In genomic region chr4:8855781-8856245, GRCh38 we compare ENCODE assay signal across 22 cellular contexts. TPM values are rescaled to one million over a fixed set of nuclear protein-coding genes. Genes with fewer than 3 reads are reported as not detected.
DNase-seq lines count a peak whose midpoint lies in the region; ATAC-seq, FAIRE-seq and TF ChIP-seq lines count a peak whose summit lies in the region.
"Had no signal": no experiment of that assay in that cellular context is flagged by ENCODE, and none has a peak within 500 bp of the region (broad histone marks: within the 10 kb centered on the region; RNA-seq: fewer than 3 reads in every experiment).

No MANE protein-coding gene starts in this region.

- peak overlapping the region; percentile 2 for H3K4me3 Mint-ChIP-seq in neural progenitor cell
- H3K4me3 Mint-ChIP-seq: mesothelial cell of epicardium had no signal

- H3K9ac ChIP-seq in HUES64 (ENCODE audit: low read depth, low read length): no peak overlapping the region
- H3K9ac ChIP-seq in neural progenitor cell: no peak overlapping the region

- H2AFZ ChIP-seq in neural progenitor cell (replicated peaks): no peak overlapping the region

- H3K36me3 Mint-ChIP-seq in neural progenitor cell: no peaks in the 10 kb centered on the region
- H3K36me3 Mint-ChIP-seq: CD14-positive monocyte, mesothelial cell of epicardium had no signal

- H3K27ac ChIP-seq in HUES64 (ENCODE audit: low read depth, low read length) (no peak overlapping the region), neural progenitor cell (no peak overlapping the region)
- H3K27ac ChIP-seq: adrenal gland, gastroesophageal sphincter, vagina had no signal

- FAIRE-seq in D721Med (lab: Jason Lieb, UNC): no peak
- FAIRE-seq: GM12891, keratinocyte, small intestine had no signal

- no peaks in the 10 kb centered on the region for H3K9me3 ChIP-seq in HUES64 (ENCODE audit: insufficient read depth, low read depth, low read length)
- no peaks in the 10 kb centered on the region for H3K9me3 ChIP-seq in neural progenitor cell (ENCODE audit: low read depth)
- H3K9me3 ChIP-seq: adrenal gland, vagina had no signal

- H4K20me1 ChIP-seq in neural progenitor cell (ENCODE audit: low read depth): peaks cover 56% of the 10 kb centered on the region

- peak overlapping the region; percentile 18; the same call in 1 of the 2 replicates for H3K4me3 ChIP-seq in HUES64 (ENCODE audit: low read length)
- no peak overlapping the region for H3K4me3 ChIP-seq in neural progenitor cell
- H3K4me3 ChIP-seq: adrenal gland, gastroesophageal sphincter, vagina had no signal

- H3K27me3 Mint-ChIP-seq in neural progenitor cell (ENCODE audit: insufficient read depth, low read depth): peaks cover 65% of the 10 kb centered on the region

- peaks cover 25% of the 10 kb centered on the region for H3K4me1 Mint-ChIP-seq in neural progenitor cell

- peaks cover 2% of the 10 kb centered on the region for H3K9me3 Mint-ChIP-seq in neural progenitor cell
- H3K9me3 Mint-ChIP-seq: mesothelial cell of epicardium had no signal

- H3K36me3 ChIP-seq in HUES64 (ENCODE audit: insufficient read depth, low read length) (no peaks in the 10 kb centered on the region), neural progenitor cell (no peaks in the 10 kb centered on the region)
- H3K36me3 ChIP-seq: adrenal gland, gastroesophageal sphincter, vagina had no signal

- no peak for ATAC-seq in HG02610 (IDR thresholded peaks at IDR 0.05; ENCODE audit: unreplicated experiment)
- ATAC-seq in GM18502 (IDR thresholded peaks at IDR 0.05; ENCODE audit: poor library complexity, unreplicated experiment): no peak
- ATAC-seq: gastroesophageal sphincter had no signal

- TF ChIP-seq CTCF in D721Med (IDR thresholded peaks at IDR 0.05; ENCODE audit: insufficient read depth, missing control alignments) (peak; percentile 9), neural progenitor cell (IDR thresholded peaks at IDR 0.05) (peak; percentile 76)

- WGBS in HUES64: 3% methylated on average over 9 of the region's 9 CpGs

- H3K27ac Mint-ChIP-seq in neural progenitor cell: no peak overlapping the region
- H3K27ac Mint-ChIP-seq: CD14-positive monocyte, mesothelial cell of epicardium had no signal

- DNase-seq in D721Med (ENCODE audit: insufficient read length, low spot score): no peak
- peak; percentile 81 for DNase-seq in ecto neural progenitor cell (ENCODE audit: low spot score)
- peak; percentile 91 for DNase-seq in neural progenitor cell (ENCODE audit: low spot score)
- no peak for DNase-seq in NCI-H1694 (lab: John Stamatoyannopoulos, UW)
- DNase-seq: activated CD4-positive, CD25-positive, alpha-beta regulatory T cell treated with anti-CD3 and anti-CD28 coated beads, Interleukin-2, amount 50 U/mL, for 72 hours; activated T-cell treated with anti-CD3 and anti-CD28 coated beads, Interleukin-2, amount 50 U/mL, for 1 hour; adrenal gland; NCI-H187; NCI-H526 treated with DMSO at 0.1 percent for 48 hours; small intestine; stimulated activated naive CD4-positive, alpha-beta T cell treated with Interleukin-2 at 50 U/mL for 16 hours had no signal

- no peaks in the 10 kb centered on the region for H3K79me2 ChIP-seq in neural progenitor cell (ENCODE audit: low read depth)

- H3F3A ChIP-seq in neural progenitor cell (ENCODE audit: low read depth): peaks cover 6% of the 10 kb centered on the region

- H3K27me3 ChIP-seq in HUES64 (ENCODE audit: insufficient read depth, low read length): peaks cover 80% of the 10 kb centered on the region
- H3K27me3 ChIP-seq in neural progenitor cell: peaks cover 88% of the 10 kb centered on the region

- peaks cover 13% of the 10 kb centered on the region for H3K4me1 ChIP-seq in HUES64 (ENCODE audit: insufficient read depth, low read length)
- peaks cover 22% of the 10 kb centered on the region for H3K4me1 ChIP-seq in neural progenitor cell

- H3K4me2 ChIP-seq in neural progenitor cell: peak overlapping the region; percentile 13

RNA-seq across cellular contexts. Expression of gene HMX1, which starts 15.8 kb away (rescaled TPM):
- 0.25 TPM for polyA plus RNA-seq in HUES64 (2013, experiment 1 of 2)
- polyA plus RNA-seq in HUES64 (2013, experiment 2 of 2): 0.13 TPM
- 0.19 TPM in 1 of 2 replicates, not detected in the other for total RNA-seq in neural progenitor cell (ENCODE audit: low replicate concordance)
- total RNA-seq: adrenal gland, G401, gastroesophageal sphincter, LHCN-M2, vagina had no signal
- polyA plus RNA-seq: adrenal gland, CD14-positive monocyte, keratinocyte, small intestine had no signal

Comparison
In these comparisons a context has a peak if more than half of its experiments do, and no peak if none do; other contexts are left out.
1. DNase-seq: peak in ecto neural progenitor cell (single experiment) and neural progenitor cell (single experiment); none in D721Med (single experiment) and NCI-H1694 (single experiment).